8 cellular contexts compared by ENCODE assay signal in genomic region chr7:101244385-101245146, GRCh38. TPM values are rescaled to one million over a fixed set of nuclear protein-coding genes. Genes with fewer than 3 reads are reported as not detected.
A peak's percentile ranks its signal among the peaks of the same experiment; 100 is the strongest.
DNase-seq lines count a peak whose midpoint lies in the region; ATAC-seq and TF ChIP-seq lines count a peak whose summit lies in the region.

TSS of gene FIS1 (minus strand) at chr7:101245081. CDS start at chr7:101245004, 77 bp downstream.

- no peaks in the 10 kb centered on the region for H3K27me3 ChIP-seq in right atrium auricular region
- H3K27me3 ChIP-seq in vagina = no peaks in the 10 kb centered on the region

- H3K9me3 ChIP-seq in T-helper 17 cell (ENCODE audit: control insufficient read depth, low read length, poor library complexity, severe bottlenecking) (no peaks in the 10 kb centered on the region), right atrium auricular region (no peaks in the 10 kb centered on the region), vagina (no peaks in the 10 kb centered on the region)

- peak within 1 kb of the TSS; percentile 92 for H3K27ac Mint-ChIP-seq in T-helper 17 cell

- H3K4me1 Mint-ChIP-seq in T-helper 17 cell = peaks cover 19% of the 10 kb centered on the region

- intact Hi-C loops in vagina (cut with DNase I) = no loop called here

- no peaks in the 10 kb centered on the region for H3K27me3 Mint-ChIP-seq in T-helper 17 cell

- TF ChIP-seq CTCF in right atrium auricular region (IDR thresholded peaks at IDR 0.05) (peak; percentile 47 to 92), vagina (IDR thresholded peaks at IDR 0.05) (peak; percentile 30 to 90 (median 90))

- H3K36me3 ChIP-seq in right atrium auricular region (peaks cover 15% of the 10 kb centered on the region), vagina (peaks cover 0 to 12% of the 10 kb centered on the region in 2 donors)

- peaks cover 2% of the 10 kb centered on the region for H3K36me3 Mint-ChIP-seq in T-helper 17 cell (ENCODE audit: low read depth)

- H3K4me3 ChIP-seq in right atrium auricular region (peak within 1 kb of the TSS; percentile 73 to 79), vagina (peak within 1 kb of the TSS; percentile 77 to 85)

- DNase-seq in NCI-H1694 treated with DMSO at 0.1 percent for 48 hours (lab: John Stamatoyannopoulos, UW) (peak; percentile 90), T-helper 17 cell (peak; percentile 86 to 92 (median 87)), right atrium auricular region (ENCODE audit: low spot score) (peak; percentile 90), putamen (ENCODE audit: low spot score) (peak; percentile 95), vagina (ENCODE audit: extremely low spot score in 2 of 2) (no peak)

- TF ChIP-seq POLR2A in GM15510 (IDR thresholded peaks at IDR 0.05; ENCODE audit: borderline replicate concordance, extremely low read depth, insufficient read length) (peak; percentile 76), vagina (IDR thresholded peaks at IDR 0.05) (peak in 1 of 2 donors; percentile 71)

- H3K4me3 Mint-ChIP-seq in T-helper 17 cell = peak within 1 kb of the TSS; percentile 94

- ATAC-seq in HG02885 (IDR thresholded peaks at IDR 0.05; ENCODE audit: poor library complexity, unreplicated experiment) = peak; percentile 93
- ATAC-seq in T-helper 17 cell = peak; percentile 96

- H3K27ac ChIP-seq in angular gyrus (ENCODE audit: low read depth, low read length) (peak within 1 kb of the TSS; percentile 100), right atrium auricular region (peak within 1 kb of the TSS; percentile 96 to 98), vagina (peak within 1 kb of the TSS; percentile 97)

- H3K4me1 ChIP-seq in right atrium auricular region (peaks cover 0 to 56% of the 10 kb centered on the region in 2 donors), vagina (peaks cover 52% of the 10 kb centered on the region)

RNA-seq across cellular contexts. Expression of gene FIS1, which starts in this region (rescaled TPM):
- 10 to 100 TPM; 80.5 to 90.7 TPM for total RNA-seq in T-helper 17 cell
- total RNA-seq in right atrium auricular region = 100 to 1,000 TPM; 359 to 459 TPM
- total RNA-seq in vagina = 204 TPM

Comparison
In these comparisons a context has a peak if more than half of its experiments do, and no peak if none do; other contexts are left out.
1. DNase-seq: peak in NCI-H1694 treated with DMSO at 0.1 percent for 48 hours (single experiment), T-helper 17 cell (3 of 3), right atrium auricular region (single experiment) and putamen (single experiment); none in vagina (0 of 2).
2. Peak in every context shown above with its lines, with median percentiles within 50 percentile points of each other: H3K27ac ChIP-seq.